In genomic region chr5:81288021-81288433, GRCh38 we compare ENCODE assay signal across 29 cellular contexts. TPM values are rescaled to one million over a fixed set of nuclear protein-coding genes. Genes with fewer than 3 reads are reported as not detected.
DNase-seq lines count a peak whose midpoint lies in the region; ATAC-seq and TF ChIP-seq lines count a peak whose summit lies in the region.
"Had no signal": no experiment of that assay in that cellular context is flagged by ENCODE, and none has a peak within 500 bp of the region (broad histone marks: within the 10 kb centered on the region; RNA-seq: fewer than 3 reads in every experiment).

No MANE protein-coding gene starts in this region.

- H3K27ac ChIP-seq in osteoblast (ENCODE audit: low read depth, low read length): no peak overlapping the region
- H3K27ac ChIP-seq: A549, epithelial cell of prostate, GM23248, heart right ventricle, ovary had no signal

- no peaks in the 10 kb centered on the region for H3K9me3 ChIP-seq in osteoblast (ENCODE audit: low read depth, low read length)

- H4K20me1 ChIP-seq in osteoblast (ENCODE audit: insufficient read depth, low read length): no peaks in the 10 kb centered on the region

- no peaks in the 10 kb centered on the region for H3K4me1 ChIP-seq in osteoblast (ENCODE audit: insufficient read depth, low read length)
- H3K4me1 ChIP-seq: A549, Caco-2, heart right ventricle had no signal

- H3K27me3 ChIP-seq in osteoblast (ENCODE audit: insufficient read depth, low read length): no peaks in the 10 kb centered on the region
- H3K27me3 ChIP-seq: heart right ventricle, ovary had no signal

- no peak overlapping the region for H3K27ac Mint-ChIP-seq in activated CD8-positive, alpha-beta T cell treated with anti-CD3 and anti-CD28 coated beads for 36 hours
- H3K27ac Mint-ChIP-seq: B cell, HFFc6, naive B cell, type B pancreatic cell had no signal

- H3K79me2 ChIP-seq in osteoblast (ENCODE audit: insufficient read depth, low read length): peaks cover 34% of the 10 kb centered on the region

- POLR2A ChIA-PET in activated CD8-positive, alpha-beta T cell treated with anti-CD3 and anti-CD28 coated beads for 36 hours (lab: Charles Lee): interaction anchor here (0.7 to 2.9 kb wide), 2 partner anchors 13 to 20 kb away, joined by 3 to 11 read pairs; partner anchors contain the start of gene ZCCHC9

- H3K27me3 Mint-ChIP-seq in activated CD8-positive, alpha-beta T cell treated with anti-CD3 and anti-CD28 coated beads for 36 hours: no peaks in the 10 kb centered on the region
- H3K27me3 Mint-ChIP-seq: B cell, naive B cell, type B pancreatic cell had no signal

- no peak overlapping the region for H2AFZ ChIP-seq in osteoblast (ENCODE audit: low read length)
- H2AFZ ChIP-seq: GM23248 had no signal

- H3K4me1 Mint-ChIP-seq in activated CD8-positive, alpha-beta T cell treated with anti-CD3 and anti-CD28 coated beads for 36 hours (ENCODE audit: low read depth): peaks cover 56% of the 10 kb centered on the region

- CTCF ChIA-PET in activated CD8-positive, alpha-beta T cell treated with anti-CD3 and anti-CD28 coated beads for 36 hours (lab: Charles Lee): interaction anchor here (1.2 to 3.0 kb wide), 2 partner anchors 11 to 13 kb away, joined by 3 to 15 read pairs; no protein-coding TSS in a partner anchor

- peaks cover 11% of the 10 kb centered on the region for H3K9me3 Mint-ChIP-seq in activated CD8-positive, alpha-beta T cell treated with anti-CD3 and anti-CD28 coated beads for 36 hours

- H3K36me3 ChIP-seq in osteoblast (ENCODE audit: insufficient read depth, low read length): no peaks in the 10 kb centered on the region
- H3K36me3 ChIP-seq: ovary had no signal

- H3K4me3 Mint-ChIP-seq in activated CD8-positive, alpha-beta T cell treated with anti-CD3 and anti-CD28 coated beads for 36 hours: no peak overlapping the region
- H3K4me3 Mint-ChIP-seq: B cell, HFFc6, naive B cell, type B pancreatic cell had no signal

- H3K4me3 ChIP-seq in osteoblast (ENCODE audit: insufficient read depth, low read length): no peak overlapping the region
- H3K4me3 ChIP-seq: A549, GM23248, heart right ventricle, ovary had no signal

- TF ChIP-seq CTCF in osteoblast (IDR thresholded peaks at IDR 0.05; ENCODE audit: extremely low read depth, low read depth, low read length): no peak
- TF ChIP-seq CTCF in activated CD8-positive, alpha-beta T cell treated with anti-CD3 and anti-CD28 coated beads for 36 hours (IDR thresholded peaks at IDR 0.05): no peak

- H3K4me2 ChIP-seq in osteoblast (ENCODE audit: insufficient read depth, low read length): no peak overlapping the region
- H3K4me2 ChIP-seq: A549 had no signal

- peak; percentile 54 to 65 for ATAC-seq in activated CD4-positive, CD25-positive, alpha-beta regulatory T cell treated with anti-CD3 and anti-CD28 coated beads, Interleukin-2, amount 50 U/mL, for 24 hours
- ATAC-seq in GM18511 (IDR thresholded peaks at IDR 0.05; ENCODE audit: unreplicated experiment) (peak; percentile 61), HG03378 (IDR thresholded peaks at IDR 0.05; ENCODE audit: unreplicated experiment) (peak; percentile 31)
- ATAC-seq in activated CD8-positive, alpha-beta T cell treated with anti-CD3 and anti-CD28 coated beads for 36 hours: no peak
- ATAC-seq: A549, heart right ventricle, left lobe of liver had no signal

- H3K36me3 Mint-ChIP-seq in activated CD8-positive, alpha-beta T cell treated with anti-CD3 and anti-CD28 coated beads for 36 hours (ENCODE audit: low read depth): peaks cover 27% of the 10 kb centered on the region

- intact Hi-C loops in activated CD8-positive, alpha-beta T cell treated with anti-CD3 and anti-CD28 coated beads for 36 hours (cut with micrococcal nuclease): no loop called here

- DNase-seq in activated CD4-positive, CD25-positive, alpha-beta regulatory T cell treated with anti-CD3 and anti-CD28 coated beads, Interleukin-2, amount 50 U/mL, for 72 hours: no peak
- peak; percentile 39 for DNase-seq in osteoblast (ENCODE audit: insufficient read length, low spot score, missing footprints)
- DNase-seq in activated CD8-positive, alpha-beta T cell treated with anti-CD3 and anti-CD28 coated beads for 36 hours: no peak
- DNase-seq in HuH-7.5 (ENCODE audit: low spot score): no peak
- no peak for DNase-seq in activated naive CD4-positive, alpha-beta T cell treated with Interleukin-2 at 50 U/mL for 16 hours
- DNase-seq: Caco-2; cerebellar nuclear complex; GM23248; heart right ventricle; HFFc6; IMR-90; naive B cell; NCI-H1694; NCI-H526 treated with DMSO at 0.1 percent for 48 hours; ovary; SHP77; stimulated activated CD4-positive, alpha-beta T cell treated with anti-CD3 and anti-CD28 coated beads, Interleukin-4, amount 100 ng/mL, for 4 hours; SW 1271 had no signal

RNA-seq across cellular contexts. Expression of gene ZCCHC9, which starts 13.4 kb away (rescaled TPM):
- total RNA-seq in osteoblast: 22.1 and 23.3 TPM in 2 replicates
- 10 to 100 TPM; 37.0 to 37.1 TPM for total RNA-seq in activated CD8-positive, alpha-beta T cell treated with anti-CD3 and anti-CD28 coated beads for 36 hours

RNA-seq across cellular contexts. Expression of gene CKMT2, which starts 54.9 kb away (rescaled TPM):
- 0.88 and 1.4 TPM in 2 replicates for total RNA-seq in osteoblast
- total RNA-seq in activated CD8-positive, alpha-beta T cell treated with anti-CD3 and anti-CD28 coated beads for 36 hours: not detected
- total RNA-seq: B cell, Caco-2, Daoy, GM23248, HFFc6, MCF 10A, OCI-LY7 had no signal
